ENCODE assay signal across 35 cellular contexts in the genomic region with DNA sequence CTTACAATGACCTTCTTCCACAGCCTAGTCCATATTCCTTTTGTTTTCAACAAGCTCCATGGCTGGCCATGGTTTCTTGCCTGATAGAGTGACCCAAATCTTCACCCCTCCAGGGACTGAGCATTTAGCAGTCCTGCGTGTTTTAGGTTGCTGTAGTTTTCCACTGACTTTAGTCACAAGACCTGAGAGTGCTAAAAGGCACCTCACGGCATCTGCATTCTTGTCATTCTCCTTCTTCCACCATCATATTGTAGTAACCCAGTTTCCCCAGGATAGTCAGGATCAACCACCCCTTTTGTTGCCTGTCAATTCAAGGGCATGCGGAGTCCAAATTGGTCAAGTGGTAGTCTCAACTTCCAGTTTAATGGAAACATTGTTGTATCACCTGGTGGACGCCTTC. TPM values are rescaled to one million over a fixed set of nuclear protein-coding genes. Genes with fewer than 3 reads are reported as not detected.
"Had no signal": no experiment of that assay in that cellular context is flagged by ENCODE, and none has a peak within 500 bp of the region (broad histone marks: within the 10 kb centered on the region; RNA-seq: fewer than 3 reads in every experiment).

No MANE protein-coding gene starts in this region.

- H3K4me2 ChIP-seq: neural progenitor cell, smooth muscle cell had no signal

- ATAC-seq: natural killer cell; psoas muscle; right cardiac atrium; right lobe of liver; stimulated activated memory B cell treated with anti-CD40 and anti-IgM and Interleukin-4, amounts not matched to agents 10 μg/mL and 1 μg/mL and 100 μg/mL, for 72 hours; stimulated activated naive CD8-positive, alpha-beta T cell treated with anti-CD3 and anti-CD28 coated beads, Interleukin-15, amount 100 ng/mL, for 72 hours; stimulated activated naive CD8-positive, alpha-beta T cell treated with anti-CD3 and anti-CD28 coated beads, Interleukin-15, Interleukin-2, amounts not matched to agents 100 U/mL and 50 U/mL, for 24 hours; upper lobe of right lung had no signal

- H3K79me2 ChIP-seq: parathyroid adenoma had no signal

- DNase-seq: natural killer cell; occipital lobe; ovary; posterior cingulate gyrus; psoas muscle; right cardiac atrium; right lobe of liver; sigmoid colon; spleen; stimulated activated CD4-positive, alpha-beta T cell treated with anti-CD3 and anti-CD28 coated beads, Interleukin-12 subunit alpha, Interleukin-12 subunit beta, amount 100 ng/mL, for 4 hours; stimulated activated CD4-positive, alpha-beta T cell treated with anti-CD3 and anti-CD28 coated beads, Interleukin-1b, Interleukin-23, amount 100 ng/mL, for 48 hours; stimulated activated CD4-positive, alpha-beta T cell treated with anti-CD3 and anti-CD28 coated beads, Interleukin-4, amount 100 ng/mL, for 1 hour; stimulated activated CD4-positive, alpha-beta T cell treated with anti-CD3 and anti-CD28 coated beads, Interleukin-4, amount 100 ng/mL, for 4 hours; stimulated activated CD8-positive, alpha-beta memory T cell treated with anti-CD3 and anti-CD28 coated beads, Interleukin-4, amount 100 ng/mL, for 48 hours; stimulated activated naive CD4-positive, alpha-beta T cell; stimulated activated naive CD8-positive, alpha-beta T cell treated with anti-CD3 and anti-CD28 coated beads, Interleukin-15, amount 100 ng/mL, for 72 hours; stimulated activated naive CD8-positive, alpha-beta T cell treated with anti-CD3 and anti-CD28 coated beads, Interleukin-15, Interleukin-2, amounts not matched to agents 100 U/mL and 50 U/mL, for 24 hours; substantia nigra; testis; tibial artery; transverse colon; upper lobe of right lung; uterus had no signal

- H3K9me3 ChIP-seq: psoas muscle, right lobe of liver, sigmoid colon, suprapubic skin, testis, tibial artery, transverse colon, upper lobe of right lung, uterus had no signal

- H3K4me1 ChIP-seq: neural progenitor cell, parathyroid adenoma, psoas muscle, right lobe of liver, sigmoid colon, spleen, suprapubic skin, testis, tibial artery, transverse colon, upper lobe of right lung, uterus had no signal

- H3K36me3 ChIP-seq: neural progenitor cell, ovary, right lobe of liver, sigmoid colon, spleen, suprapubic skin, tibial artery, transverse colon, upper lobe of right lung, uterus had no signal

- H3K9ac ChIP-seq: neural progenitor cell, parathyroid adenoma had no signal

- H3K27ac ChIP-seq: neural progenitor cell, ovary, parathyroid adenoma, psoas muscle, right lobe of liver, sigmoid colon, skin epidermis, spleen, suprapubic skin, testis, tibial artery, transverse colon, upper lobe of right lung, uterus had no signal

- H2AFZ ChIP-seq: neural progenitor cell, parathyroid adenoma had no signal

- H3K27me3 ChIP-seq: neural progenitor cell, ovary, right lobe of liver, sigmoid colon, spleen, suprapubic skin, testis, tibial artery, transverse colon, upper lobe of right lung, uterus had no signal

- H3K4me3 ChIP-seq: neural progenitor cell, ovary, psoas muscle, right lobe of liver, sigmoid colon, skin epidermis, smooth muscle cell, spleen, suprapubic skin, testis, tibial artery, transverse colon, upper lobe of right lung, uterus had no signal

RNA-seq across cellular contexts. Expression of gene HTR3C, which starts 20.8 kb away (rescaled TPM):
- total RNA-seq: natural killer cell, occipital lobe, osteoblast, ovary, progenitor cell of endocrine pancreas, psoas muscle, renal cortical epithelial cell, right cardiac atrium, right lobe of liver, sigmoid colon, smooth muscle cell, spleen, suprapubic skin, upper lobe of right lung, urinary bladder had no signal
- polyA plus RNA-seq: neural cell, ovary, psoas muscle, right cardiac atrium, smooth muscle cell, spleen had no signal

RNA-seq across cellular contexts. Expression of gene HTR3E, which starts 23.2 kb away (rescaled TPM):
- total RNA-seq: natural killer cell, occipital lobe, osteoblast, ovary, progenitor cell of endocrine pancreas, psoas muscle, renal cortical epithelial cell, right cardiac atrium, right lobe of liver, sigmoid colon, smooth muscle cell, spleen, upper lobe of right lung, urinary bladder, uterus had no signal
- polyA plus RNA-seq: neural cell, ovary, right cardiac atrium, smooth muscle cell, spleen, urinary bladder had no signal

RNA-seq across cellular contexts. Expression of gene HTR3D, which starts 42.1 kb away (rescaled TPM):
- total RNA-seq: natural killer cell, occipital lobe, osteoblast, progenitor cell of endocrine pancreas, psoas muscle, right cardiac atrium, right lobe of liver, sigmoid colon, smooth muscle cell, spleen, suprapubic skin, testis, transverse colon, upper lobe of right lung, urinary bladder, uterus had no signal
- polyA plus RNA-seq: neural cell, ovary, psoas muscle, right cardiac atrium, sigmoid colon, smooth muscle cell, spleen, thymus, urinary bladder had no signal
